In genomic region chr18:54835944-54836343, GRCh38 we compare ENCODE assay signal across 27 cellular contexts. TPM values are rescaled to one million over a fixed set of nuclear protein-coding genes. Genes with fewer than 3 reads are reported as not detected.
DNase-seq lines count a peak whose midpoint lies in the region; ATAC-seq and TF ChIP-seq lines count a peak whose summit lies in the region.
"Had no signal": no experiment of that assay in that cellular context is flagged by ENCODE, and none has a peak within 500 bp of the region (broad histone marks: within the 10 kb centered on the region; RNA-seq: fewer than 3 reads in every experiment).

No MANE protein-coding gene starts in this region.

- H3K4me3 Mint-ChIP-seq in Calu3 (ENCODE audit: low read depth, unreplicated experiment) = peak overlapping the region; percentile 38
- H3K4me3 Mint-ChIP-seq in activated T-helper 2 cell treated with anti-CD3 and anti-CD28 coated beads, Interferon-gamma antibody, Interleukin-2, Interleukin-4, amounts not matched to agents 10 μg/mL and 5 μg/mL and 100 μg/mL, durations not matched to agents 14 hours and 24 hours and 36 hours (ENCODE audit: low read depth) = peak overlapping the region; percentile 49
- no peak overlapping the region for H3K4me3 Mint-ChIP-seq in naive thymus-derived CD8-positive, alpha-beta T cell
- H3K4me3 Mint-ChIP-seq: activated naive CD8-positive, alpha-beta T cell treated with anti-CD3 and anti-CD28 coated beads, Interleukin-2, amount 10 ng/mL, durations not matched to agents 7 days and 5 days; nephron had no signal

- peaks cover 8% of the 10 kb centered on the region for H3K9me3 Mint-ChIP-seq in Calu3 (ENCODE audit: low read depth, unreplicated experiment)
- H3K9me3 Mint-ChIP-seq in activated T-helper 2 cell treated with anti-CD3 and anti-CD28 coated beads, Interferon-gamma antibody, Interleukin-2, Interleukin-4, amounts not matched to agents 10 μg/mL and 5 μg/mL and 100 μg/mL, durations not matched to agents 14 hours and 24 hours and 36 hours = peaks cover 12% of the 10 kb centered on the region
- peaks cover 0 to 15% (median 2%) of the 10 kb centered on the region in 9 donors for H3K9me3 Mint-ChIP-seq in naive thymus-derived CD8-positive, alpha-beta T cell

- no peak overlapping the region for H3K27ac Mint-ChIP-seq in Calu3 (ENCODE audit: unreplicated experiment)
- H3K27ac Mint-ChIP-seq in activated T-helper 2 cell treated with anti-CD3 and anti-CD28 coated beads, Interferon-gamma antibody, Interleukin-2, Interleukin-4, amounts not matched to agents 10 μg/mL and 5 μg/mL and 100 μg/mL, durations not matched to agents 14 hours and 24 hours and 36 hours = peak overlapping the region; percentile 74
- no peak overlapping the region for H3K27ac Mint-ChIP-seq in naive thymus-derived CD8-positive, alpha-beta T cell
- H3K27ac Mint-ChIP-seq: activated naive CD8-positive, alpha-beta T cell treated with anti-CD3 and anti-CD28 coated beads, Interleukin-2, amount 10 ng/mL, durations not matched to agents 7 days and 5 days; nephron had no signal

- no TSS peak for BruUV-seq in Calu3 (replicated peaks; lab: Mats Ljungman, UMichigan)

- no peaks in the 10 kb centered on the region for H3K36me3 ChIP-seq in right lobe of liver
- H3K36me3 ChIP-seq: ascending aorta, cardiac muscle cell, colonic mucosa, HAP-1, right atrium auricular region, spleen had no signal

- POLR2A ChIA-PET in naive thymus-derived CD8-positive, alpha-beta T cell (lab: Charles Lee) = no interaction called here

- no peaks in the 10 kb centered on the region for H3K27me3 Mint-ChIP-seq in Calu3 (ENCODE audit: unreplicated experiment)
- H3K27me3 Mint-ChIP-seq in activated T-helper 2 cell treated with anti-CD3 and anti-CD28 coated beads, Interferon-gamma antibody, Interleukin-2, Interleukin-4, amounts not matched to agents 10 μg/mL and 5 μg/mL and 100 μg/mL, durations not matched to agents 14 hours and 24 hours and 36 hours (ENCODE audit: low read depth) = peaks cover 4% of the 10 kb centered on the region
- H3K27me3 Mint-ChIP-seq in naive thymus-derived CD8-positive, alpha-beta T cell = peaks cover 5 to 36% (median 15%) of the 10 kb centered on the region in 5 donors

- TF ChIP-seq CTCF in Calu3 (IDR thresholded peaks at IDR 0.05; ENCODE audit: unreplicated experiment) (no peak), right lobe of liver (IDR thresholded peaks at IDR 0.05) (no peak)

- 69% methylated on average over 2 of the region's 2 CpGs for WGBS in right lobe of liver (ENCODE audit: insufficient coverage, low coverage, low lambda C conversion rate, missing lambda C conversion rate)

- intact Hi-C loops in Calu3 (cut with micrococcal nuclease; ENCODE audit: unreplicated experiment) (no loop called here), right lobe of liver (cut with DNase I) (no loop called here)
- intact Hi-C loops in activated T-helper 2 cell treated with anti-CD3 and anti-CD28 coated beads, Interferon-gamma antibody, Interleukin-2, Interleukin-4, amounts not matched to agents 10 μg/mL and 5 μg/mL and 100 μg/mL, durations not matched to agents 14 hours and 24 hours and 36 hours (cut with micrococcal nuclease) = loop anchor here (1.0 to 10.0 kb wide), 4 partner anchors 8 to 571 kb away; partner anchors contain the start of genes POLI and RAB27B

- H3K4me1 ChIP-seq in right lobe of liver = no peaks in the 10 kb centered on the region
- H3K4me1 ChIP-seq: ascending aorta, colonic mucosa, HAP-1, right atrium auricular region, spleen had no signal

- no peak overlapping the region for H3K27ac ChIP-seq in right lobe of liver
- H3K27ac ChIP-seq: ascending aorta, C4-2B, cardiac muscle cell, colonic mucosa, right atrium auricular region, spleen had no signal

- H3K4me3 ChIP-seq in right lobe of liver = no peak overlapping the region
- H3K4me3 ChIP-seq: ascending aorta, cardiac muscle cell, colonic mucosa, HAP-1, right atrium auricular region, spleen had no signal

- peaks cover 61% of the 10 kb centered on the region for H3K4me1 Mint-ChIP-seq in Calu3 (ENCODE audit: low read depth, unreplicated experiment)
- H3K4me1 Mint-ChIP-seq in activated T-helper 2 cell treated with anti-CD3 and anti-CD28 coated beads, Interferon-gamma antibody, Interleukin-2, Interleukin-4, amounts not matched to agents 10 μg/mL and 5 μg/mL and 100 μg/mL, durations not matched to agents 14 hours and 24 hours and 36 hours (ENCODE audit: low read depth) = peaks cover 26% of the 10 kb centered on the region
- H3K4me1 Mint-ChIP-seq in naive thymus-derived CD8-positive, alpha-beta T cell = peaks cover 0 to 13% (median 1%) of the 10 kb centered on the region in 4 donors
- H3K4me1 Mint-ChIP-seq: nephron had no signal

- TF ChIP-seq POLR2A in right lobe of liver (IDR thresholded peaks at IDR 0.05) = no peak

- DNase-seq in AML-193 (lab: John Stamatoyannopoulos, UW) (peak; percentile 48 to 59), Calu3 (no peak), NOMO-1 treated with dmso at 0.1 percent for 144 hours (lab: John Stamatoyannopoulos, UW; ENCODE audit: unreplicated experiment) (peak; percentile 18), right lobe of liver (no peak)
- DNase-seq in activated T-helper 2 cell treated with anti-CD3 and anti-CD28 coated beads, Interferon-gamma antibody, Interleukin-2, Interleukin-4, amounts not matched to agents 10 μg/mL and 5 μg/mL and 100 μg/mL, durations not matched to agents 14 hours and 24 hours and 36 hours (ENCODE audit: low spot score) = no peak
- DNase-seq in naive thymus-derived CD8-positive, alpha-beta T cell = no peak
- DNase-seq: activated naive CD8-positive, alpha-beta T cell treated with anti-CD3 and anti-CD28 coated beads, Interleukin-2, amount 10 ng/mL, durations not matched to agents 7 days and 5 days; colonic mucosa; effector CD8-positive, alpha-beta T cell; glutamatergic neuron; kidney; midbrain; NCI-H1092 treated with DMSO at 0.1 percent for 48 hours; NCI-H1930; NCI-H526; RPMI8226; spleen; stimulated activated CD4-positive, alpha-beta T cell treated with anti-CD3 and anti-CD28 coated beads, Interleukin-2, amount 100 ng/mL, for 48 hours; trophoblast cell had no signal

- H3K9me3 ChIP-seq in right lobe of liver = no peaks in the 10 kb centered on the region
- H3K9me3 ChIP-seq: ascending aorta, colonic mucosa, HAP-1, right atrium auricular region had no signal

- ATAC-seq in right lobe of liver (no peak), HG02840 (IDR thresholded peaks at IDR 0.05; ENCODE audit: low FRiP score, unreplicated experiment) (no peak), GM21515 (IDR thresholded peaks at IDR 0.05; ENCODE audit: unreplicated experiment) (no peak)
- no peak for ATAC-seq in naive thymus-derived CD8-positive, alpha-beta T cell

- peaks cover 18% of the 10 kb centered on the region for H3K36me3 Mint-ChIP-seq in Calu3 (ENCODE audit: insufficient read depth, unreplicated experiment)
- peaks cover 19% of the 10 kb centered on the region for H3K36me3 Mint-ChIP-seq in activated T-helper 2 cell treated with anti-CD3 and anti-CD28 coated beads, Interferon-gamma antibody, Interleukin-2, Interleukin-4, amounts not matched to agents 10 μg/mL and 5 μg/mL and 100 μg/mL, durations not matched to agents 14 hours and 24 hours and 36 hours (ENCODE audit: low read depth)
- H3K36me3 Mint-ChIP-seq in naive thymus-derived CD8-positive, alpha-beta T cell = peaks cover 0 to 4% (median 0%) of the 10 kb centered on the region in 3 donors
- H3K36me3 Mint-ChIP-seq: activated naive CD8-positive, alpha-beta T cell treated with anti-CD3 and anti-CD28 coated beads, Interleukin-2, amount 10 ng/mL, durations not matched to agents 7 days and 5 days had no signal

- no peaks in the 10 kb centered on the region for H3K27me3 ChIP-seq in right lobe of liver
- H3K27me3 ChIP-seq: ascending aorta, cardiac muscle cell, colonic mucosa, right atrium auricular region, spleen had no signal

- CTCF ChIA-PET in Calu3 (lab: Charles Lee) = interaction anchor here (0.6 kb wide), 1 partner anchor 132 kb away, joined by 3 read pairs; no protein-coding TSS in a partner anchor

RNA-seq across cellular contexts. Expression of gene RAB27B, which starts 7.7 kb away (rescaled TPM):
- total RNA-seq in Calu3 (2022) (38.3 and 60.6 TPM in 2 replicates), right lobe of liver (1 to 10 TPM in 1 of 6 experiments, under 1 TPM in 5; 0.53 to 1.0 (median 0.85) TPM)
- 0.75 and 0.92 TPM in 2 replicates for total RNA-seq in activated T-helper 2 cell treated with anti-CD3 and anti-CD28 coated beads, Interferon-gamma antibody, Interleukin-2, Interleukin-4, amounts not matched to agents 10 μg/mL and 5 μg/mL and 100 μg/mL, durations not matched to agents 14 hours and 24 hours and 36 hours
- under 1 TPM in 1 of 2 experiments, not detected in 1; 0.05 TPM for total RNA-seq in naive thymus-derived CD8-positive, alpha-beta T cell
- polyA plus RNA-seq in naive thymus-derived CD8-positive, alpha-beta T cell = 1 to 10 TPM in 1 of 3 donors, under 1 TPM in 1, not detected in 1; 0.57 to 1.8 TPM

Comparison
In these comparisons a context has a peak if more than half of its experiments do, and no peak if none do; other contexts are left out.
1. DNase-seq: peak in AML-193 (2 of 2) and NOMO-1 treated with dmso at 0.1 percent for 144 hours (single experiment); none in Calu3 (single experiment), activated T-helper 2 cell treated with anti-CD3 and anti-CD28 coated beads, Interferon-gamma antibody, Interleukin-2, Interleukin-4, amounts not matched to agents 10 μg/mL and 5 μg/mL and 100 μg/mL, durations not matched to agents 14 hours and 24 hours and 36 hours (single experiment), right lobe of liver (0 of 3) and naive thymus-derived CD8-positive, alpha-beta T cell (0 of 10).
2. H3K4me3 Mint-ChIP-seq: peak in Calu3 (single experiment) and activated T-helper 2 cell treated with anti-CD3 and anti-CD28 coated beads, Interferon-gamma antibody, Interleukin-2, Interleukin-4, amounts not matched to agents 10 μg/mL and 5 μg/mL and 100 μg/mL, durations not matched to agents 14 hours and 24 hours and 36 hours (single experiment); none in naive thymus-derived CD8-positive, alpha-beta T cell (0 of 10).
3. RNA of gene RAB27B, which starts 7.7 kb away (total RNA-seq): 38.3 to 60.6 TPM in Calu3; 0.53 to 1.0 TPM in right lobe of liver, 0.75 to 0.92 TPM in activated T-helper 2 cell treated with anti-CD3 and anti-CD28 coated beads, Interferon-gamma antibody, Interleukin-2, Interleukin-4, amounts not matched to agents 10 μg/mL and 5 μg/mL and 100 μg/mL, durations not matched to agents 14 hours and 24 hours and 36 hours and 0.05 TPM in naive thymus-derived CD8-positive, alpha-beta T cell; every median in the first group is over 10 times any median in the second.